ENCODE assay signal across 8 cellular contexts in the genomic region with DNA sequence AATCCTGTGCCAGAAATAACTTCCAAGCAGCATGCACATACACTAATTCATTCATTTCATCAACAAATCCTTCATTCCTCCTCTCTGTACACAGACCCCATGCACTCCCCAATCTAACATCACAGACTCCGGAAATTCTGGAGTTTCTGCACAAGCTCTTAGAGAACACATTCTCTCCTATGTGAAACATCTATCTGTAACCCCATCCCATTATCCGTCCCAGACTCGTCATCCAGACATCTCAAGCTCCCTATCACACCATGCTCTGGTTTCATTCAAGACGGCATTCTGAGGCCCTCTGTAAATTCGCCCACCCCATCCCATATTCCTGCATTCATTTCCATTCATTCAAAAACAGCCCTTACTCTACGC. TPM values are rescaled to one million over a fixed set of nuclear protein-coding genes. Genes with fewer than 3 reads are reported as not detected.
DNase-seq lines count a peak whose midpoint lies in the region; FAIRE-seq and TF ChIP-seq lines count a peak whose summit lies in the region.

No MANE protein-coding gene starts in this region.

- TF ChIP-seq CTCF in HFF-Myc (IDR thresholded peaks at IDR 0.05; ENCODE audit: low read depth, low read length, missing control alignments) (no peak), SK-N-SH (IDR thresholded peaks at IDR 0.05) (no peak)

- H3K4me3 ChIP-seq in HFF-Myc (replicated peaks; ENCODE audit: low read depth, low read length) (peak overlapping the region; percentile 99), SK-N-SH (ENCODE audit: low read depth in 2 of 2, low read length in 1 of 2) (peak overlapping the region; percentile 74 to 95), skeletal muscle satellite cell (ENCODE audit: low read length) (peak overlapping the region; percentile 92)

- peaks cover 25% of the 10 kb centered on the region for H3F3A ChIP-seq in SK-N-SH (replicated peaks; ENCODE audit: insufficient read depth)

- peaks cover 68% of the 10 kb centered on the region for H3K79me2 ChIP-seq in SK-N-SH (ENCODE audit: insufficient read depth)

- H3K4me1 ChIP-seq in SK-N-SH (ENCODE audit: control insufficient read depth in 1 of 2, insufficient read depth in 2 of 2, low read depth in 1 of 2, low read length in 1 of 2) (peaks cover 0 to 5% of the 10 kb centered on the region in 2 experiments; a peak in 2 of 4 replicates), skeletal muscle satellite cell (ENCODE audit: control insufficient read depth, insufficient read depth, low read length) (peaks cover 11% of the 10 kb centered on the region)

- H3K27ac ChIP-seq in SK-N-SH (ENCODE audit: low read depth in 2 of 2, low read length in 1 of 2) = peak overlapping the region; percentile 94 to 95

- no peak for DNase-seq in GM12892 (ENCODE audit: insufficient read length)
- DNase-seq in HFF-Myc (ENCODE audit: extremely low read depth, low read depth) = no peak
- DNase-seq in SK-N-SH = peak; percentile 61
- peak; percentile 6 to 17 for DNase-seq in frontal cortex (ENCODE audit: low spot score in 2 of 2)
- DNase-seq in DMS153 treated with DMSO at 0.1 percent for 48 hours (lab: John Stamatoyannopoulos, UW; ENCODE audit: unreplicated experiment) = no peak
- no peak for DNase-seq in NCI-H1048 (lab: John Stamatoyannopoulos, UW)
- no peak for DNase-seq in NCI-H1092 (lab: John Stamatoyannopoulos, UW)

- FAIRE-seq in GM12892 (lab: Jason Lieb, UNC) = peak; percentile 24
- FAIRE-seq in frontal cortex (lab: Jason Lieb, UNC) = no peak

- H3K36me3 ChIP-seq in SK-N-SH (replicated peaks in 1 of 2; ENCODE audit: control insufficient read depth in 1 of 2, insufficient read depth in 2 of 2, low read length in 1 of 2) = peaks cover 0 to 19% of the 10 kb centered on the region in 2 experiments
- H3K36me3 ChIP-seq in skeletal muscle satellite cell (ENCODE audit: insufficient read depth, low read length) = peaks cover 3% of the 10 kb centered on the region

- H3K9ac ChIP-seq in SK-N-SH = peak overlapping the region; percentile 92
- peak overlapping the region; percentile 94 for H3K9ac ChIP-seq in skeletal muscle satellite cell (ENCODE audit: low read depth, low read length)

- TF ChIP-seq EP300 in SK-N-SH (IDR thresholded peaks at IDR 0.05; ENCODE audit: borderline replicate concordance in 1 of 2, low read depth in 1 of 2, low read length in 1 of 2) = no peak

- POLR2A ChIA-PET in SK-N-SH (lab: Yijun Ruan, JAX) = interaction anchor here (0.6 to 2.3 kb wide), 14 partner anchors 10 to 348 kb away, joined by 3 to 18 read pairs (median 4); a partner anchor contains a TSS

- CTCF ChIA-PET in SK-N-SH (lab: Yijun Ruan, JAX) = interaction anchor here (0.9 to 2.7 kb wide), 4 partner anchors 10 to 256 kb away, joined by 3 to 9 read pairs (median 4); no protein-coding TSS in a partner anchor

- WGBS in SK-N-SH (ENCODE audit: low lambda C conversion rate) = 2% methylated on average over 6 of the region's 6 CpGs

- H4K20me1 ChIP-seq in SK-N-SH (ENCODE audit: insufficient read depth) = peaks cover 11% of the 10 kb centered on the region; the same call in 1 of the 2 replicates

- H3K4me2 ChIP-seq in SK-N-SH = peak overlapping the region; percentile 74
- peak overlapping the region; percentile 77 for H3K4me2 ChIP-seq in skeletal muscle satellite cell (ENCODE audit: low read length)

- peak overlapping the region; percentile 95 for H2AFZ ChIP-seq in SK-N-SH (ENCODE audit: low read depth)

- no peaks in the 10 kb centered on the region for H3K27me3 ChIP-seq in SK-N-SH (ENCODE audit: insufficient read depth)
- no peaks in the 10 kb centered on the region for H3K27me3 ChIP-seq in skeletal muscle satellite cell (ENCODE audit: control insufficient read depth, insufficient read depth, low read length)

- peaks cover 9% of the 10 kb centered on the region; the same call in 1 of the 2 replicates for H3K9me3 ChIP-seq in SK-N-SH
- H3K9me3 ChIP-seq in skeletal muscle satellite cell (replicated peaks; ENCODE audit: low read length) = no peaks in the 10 kb centered on the region

- no peaks in the 10 kb centered on the region for H3K9me2 ChIP-seq in SK-N-SH

- TF ChIP-seq POLR2A in GM12892 (IDR thresholded peaks at IDR 0.05; ENCODE audit: low read depth, low read length) = no peak

- no peak for TF ChIP-seq RAD21 in SK-N-SH (IDR thresholded peaks at IDR 0.05; ENCODE audit: low read length)

TF ChIP-seq in SK-N-SH, 30 proteins besides CTCF, POLR2A, EP300 and RAD21:
- TF ChIP-seq MXI1 (IDR thresholded peaks at IDR 0.05; ENCODE audit: low read depth, low read length) (no peak), JUND (IDR thresholded peaks at IDR 0.05) (no peak), NRF1 (IDR thresholded peaks at IDR 0.05; ENCODE audit: low read depth, low read length) (no peak), NFIC (IDR thresholded peaks at IDR 0.05; ENCODE audit: borderline replicate concordance) (no peak), RCOR1 (IDR thresholded peaks at IDR 0.05; ENCODE audit: low read length) (no peak), YY1 (IDR thresholded peaks at IDR 0.05; ENCODE audit: low read depth) (no peak), MEF2A (IDR thresholded peaks at IDR 0.05; ENCODE audit: borderline replicate concordance, low read depth) (no peak)
- TF ChIP-seq, protein P1, sequence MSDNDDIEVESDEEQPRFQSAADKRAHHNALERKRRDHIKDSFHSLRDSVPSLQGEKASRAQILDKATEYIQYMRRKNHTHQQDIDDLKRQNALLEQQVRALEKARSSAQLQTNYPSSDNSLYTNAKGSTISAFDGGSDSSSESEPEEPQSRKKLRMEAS (IDR thresholded peaks at IDR 0.05; ENCODE audit: low read depth) = no peak
- TF ChIP-seq, protein P2, sequence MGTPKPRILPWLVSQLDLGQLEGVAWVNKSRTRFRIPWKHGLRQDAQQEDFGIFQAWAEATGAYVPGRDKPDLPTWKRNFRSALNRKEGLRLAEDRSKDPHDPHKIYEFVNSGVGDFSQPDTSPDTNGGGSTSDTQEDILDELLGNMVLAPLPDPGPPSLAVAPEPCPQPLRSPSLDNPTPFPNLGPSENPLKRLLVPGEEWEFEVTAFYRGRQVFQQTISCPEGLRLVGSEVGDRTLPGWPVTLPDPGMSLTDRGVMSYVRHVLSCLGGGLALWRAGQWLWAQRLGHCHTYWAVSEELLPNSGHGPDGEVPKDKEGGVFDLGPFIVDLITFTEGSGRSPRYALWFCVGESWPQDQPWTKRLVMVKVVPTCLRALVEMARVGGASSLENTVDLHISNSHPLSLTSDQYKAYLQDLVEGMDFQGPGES (IDR thresholded peaks at IDR 0.05; ENCODE audit: low read depth, low read length) = no peak

RNA-seq across cellular contexts. Expression of a gene that starts 0.6 kb away (rescaled TPM):
- 26.9 TPM for polyA plus RNA-seq in GM12892 (2012; ENCODE audit: missing spikeins)
- polyA plus RNA-seq in SK-N-SH (2012; rRNA removed) = 6.7 and 7.0 TPM in 2 replicates
- polyA plus RNA-seq in SK-N-SH (2012; cell fraction: cytosol; rRNA removed) = 11.1 and 20.0 TPM in 2 replicates
- 4.6 and 7.8 TPM in 2 replicates for polyA plus RNA-seq in SK-N-SH (2012; cell fraction: nucleus; rRNA removed)
- total RNA-seq in frontal cortex = 47.7 TPM
- 16.6 and 26.9 TPM in 2 replicates for total RNA-seq in skeletal muscle satellite cell (2012; rRNA removed)

RNA-seq across cellular contexts. Expression of a gene that starts 48.1 kb away (rescaled TPM):
- 48.3 TPM for polyA plus RNA-seq in GM12892 (2012; ENCODE audit: missing spikeins)
- polyA plus RNA-seq in SK-N-SH (2012; rRNA removed) = 16.9 and 23.0 TPM in 2 replicates
- 29.8 and 32.6 TPM in 2 replicates for polyA plus RNA-seq in SK-N-SH (2012; cell fraction: cytosol; rRNA removed)
- 7.9 and 16.8 TPM in 2 replicates for polyA plus RNA-seq in SK-N-SH (2012; cell fraction: nucleus; rRNA removed)
- total RNA-seq in frontal cortex = 106 TPM
- total RNA-seq in skeletal muscle satellite cell (2012; rRNA removed) = 62.3 and 66.2 TPM in 2 replicates

Comparison
In these comparisons a context has a peak if more than half of its experiments do, and no peak if none do; other contexts are left out.
1. DNase-seq: peak in SK-N-SH (single experiment) and frontal cortex (2 of 2); none in GM12892 (single experiment), HFF-Myc (single experiment), DMS153 treated with DMSO at 0.1 percent for 48 hours (single experiment), NCI-H1048 (single experiment) and NCI-H1092 (single experiment).
2. Peak in every context shown above with its lines, with median percentiles within 50 percentile points of each other: H3K4me3 ChIP-seq.